22 cellular contexts compared by ENCODE assay signal in genomic region chr3:115562636-115563267, GRCh38.
DNase-seq lines count a peak whose midpoint lies in the region; ATAC-seq and TF ChIP-seq lines count a peak whose summit lies in the region.
"Had no signal": no experiment of that assay in that cellular context is flagged by ENCODE, and none has a peak within 500 bp of the region (broad histone marks: within the 10 kb centered on the region; RNA-seq: fewer than 3 reads in every experiment).

No MANE protein-coding gene starts in this region.

- H3K9me3 Mint-ChIP-seq in activated CD8-positive, alpha-beta memory T cell treated with anti-CD3 and anti-CD28 coated beads, Interleukin-2, amount 10 ng/mL, durations not matched to agents 7 days and 5 days (ENCODE audit: low read depth), result peaks cover 2% of the 10 kb centered on the region
- H3K9me3 Mint-ChIP-seq in activated CD8-positive, alpha-beta T cell treated with anti-CD3 and anti-CD28 coated beads for 36 hours, result no peaks in the 10 kb centered on the region
- H3K9me3 Mint-ChIP-seq in natural killer cell treated with Interleukin-12 subunit alpha and Interleukin-12 subunit beta and Interleukin-15 and Interleukin-18, amount 100 ng/mL, for 72 hours, result no peaks in the 10 kb centered on the region
- H3K9me3 Mint-ChIP-seq: H9 had no signal

- H3K27me3 Mint-ChIP-seq in activated CD8-positive, alpha-beta memory T cell treated with anti-CD3 and anti-CD28 coated beads, Interleukin-2, amount 10 ng/mL, durations not matched to agents 7 days and 5 days, result peaks cover 42% of the 10 kb centered on the region
- peaks cover 18% of the 10 kb centered on the region for H3K27me3 Mint-ChIP-seq in activated CD8-positive, alpha-beta T cell treated with anti-CD3 and anti-CD28 coated beads for 36 hours
- H3K27me3 Mint-ChIP-seq in natural killer cell treated with Interleukin-12 subunit alpha and Interleukin-12 subunit beta and Interleukin-15 and Interleukin-18, amount 100 ng/mL, for 72 hours, result peaks cover 6 to 18% of the 10 kb centered on the region in 2 donors

- H3K4me3 Mint-ChIP-seq in activated CD8-positive, alpha-beta memory T cell treated with anti-CD3 and anti-CD28 coated beads, Interleukin-2, amount 10 ng/mL, durations not matched to agents 7 days and 5 days, result no peak overlapping the region
- H3K4me3 Mint-ChIP-seq in activated CD8-positive, alpha-beta T cell treated with anti-CD3 and anti-CD28 coated beads for 36 hours, result no peak overlapping the region
- peak overlapping the region; percentile 48 for H3K4me3 Mint-ChIP-seq in natural killer cell treated with Interleukin-12 subunit alpha and Interleukin-12 subunit beta and Interleukin-15 and Interleukin-18, amount 100 ng/mL, for 72 hours
- H3K4me3 Mint-ChIP-seq: H9 had no signal

- no peaks in the 10 kb centered on the region for H3K27me3 ChIP-seq in psoas muscle (ENCODE audit: insufficient read depth in 3 of 3, low read length in 2 of 3)

- no peak overlapping the region for H3K27ac ChIP-seq in psoas muscle

- WGBS in psoas muscle, 3 donors, result 81 to 85% (median 82%) methylated on average over 4 of the region's 4 CpGs

- H3K4me1 Mint-ChIP-seq in activated CD8-positive, alpha-beta memory T cell treated with anti-CD3 and anti-CD28 coated beads, Interleukin-2, amount 10 ng/mL, durations not matched to agents 7 days and 5 days, result peaks cover 13% of the 10 kb centered on the region
- H3K4me1 Mint-ChIP-seq in activated CD8-positive, alpha-beta T cell treated with anti-CD3 and anti-CD28 coated beads for 36 hours (ENCODE audit: low read depth), result no peaks in the 10 kb centered on the region
- peaks cover 0 to 5% of the 10 kb centered on the region in 2 donors for H3K4me1 Mint-ChIP-seq in natural killer cell treated with Interleukin-12 subunit alpha and Interleukin-12 subunit beta and Interleukin-15 and Interleukin-18, amount 100 ng/mL, for 72 hours (ENCODE audit: low read depth in 2 of 2)
- H3K4me1 Mint-ChIP-seq: H9 had no signal

- no peaks in the 10 kb centered on the region for H3K36me3 ChIP-seq in psoas muscle (ENCODE audit: insufficient read depth in 1 of 2, low read depth in 1 of 2)
- H3K36me3 ChIP-seq: MG63 had no signal

- DNase-seq in activated CD8-positive, alpha-beta memory T cell treated with anti-CD3 and anti-CD28 coated beads, Interleukin-2, amount 10 ng/mL, durations not matched to agents 7 days and 5 days, result peak; percentile 50
- DNase-seq in activated CD8-positive, alpha-beta memory T cell treated with anti-CD3 and anti-CD28 coated beads for 24 hours, result no peak
- peak; percentile 1 for DNase-seq in activated CD8-positive, alpha-beta T cell treated with anti-CD3 and anti-CD28 coated beads for 36 hours
- no peak for DNase-seq in natural killer cell treated with Interleukin-12 subunit alpha and Interleukin-12 subunit beta and Interleukin-15 and Interleukin-18, amount 100 ng/mL, for 72 hours (ENCODE audit: low spot score)
- no peak for DNase-seq in islet precursor cell
- DNase-seq in psoas muscle, result no peak
- DNase-seq: DMS153; H9; KG1; MG63; NCI-H1105 treated with DMSO at 0.1 percent for 48 hours; NCI-H146; NCI-H2029; NCI-H446 treated with DMSO at 0.1 percent for 48 hours; NCI-H526; NCI-H82; NK-92 treated with Interleukin-12 subunit alpha and Interleukin-12 subunit beta, amount 100 ng/mL, for 24 hours; PC-3; SK-N-SH had no signal

- H3K9me3 ChIP-seq in psoas muscle, result no peaks in the 10 kb centered on the region
- H3K9me3 ChIP-seq: MG63, SK-N-SH had no signal

- H3K36me3 Mint-ChIP-seq in activated CD8-positive, alpha-beta memory T cell treated with anti-CD3 and anti-CD28 coated beads, Interleukin-2, amount 10 ng/mL, durations not matched to agents 7 days and 5 days, result peaks cover 1% of the 10 kb centered on the region
- H3K36me3 Mint-ChIP-seq in activated CD8-positive, alpha-beta T cell treated with anti-CD3 and anti-CD28 coated beads for 36 hours (ENCODE audit: low read depth), result no peaks in the 10 kb centered on the region
- H3K36me3 Mint-ChIP-seq in natural killer cell treated with Interleukin-12 subunit alpha and Interleukin-12 subunit beta and Interleukin-15 and Interleukin-18, amount 100 ng/mL, for 72 hours, result no peaks in the 10 kb centered on the region

- CTCF ChIA-PET in activated CD8-positive, alpha-beta memory T cell treated with anti-CD3 and anti-CD28 coated beads, Interleukin-2, amount 10 ng/mL, durations not matched to agents 7 days and 5 days (lab: Charles Lee), result no interaction called here
- CTCF ChIA-PET in activated CD8-positive, alpha-beta T cell treated with anti-CD3 and anti-CD28 coated beads for 36 hours (lab: Charles Lee), result interaction anchor here (0.8 kb wide), 1 partner anchor 14 kb away, joined by 3 read pairs; no protein-coding TSS in a partner anchor

- ATAC-seq in activated CD8-positive, alpha-beta memory T cell treated with anti-CD3 and anti-CD28 coated beads, Interleukin-2, amount 10 ng/mL, durations not matched to agents 7 days and 5 days, result peak; percentile 81
- ATAC-seq in GM18867 (IDR thresholded peaks at IDR 0.05; ENCODE audit: unreplicated experiment), result peak; percentile 65
- peak; percentile 64 for ATAC-seq in activated CD8-positive, alpha-beta T cell treated with anti-CD3 and anti-CD28 coated beads for 36 hours
- ATAC-seq in natural killer cell treated with Interleukin-12 subunit alpha and Interleukin-12 subunit beta and Interleukin-15 and Interleukin-18, amount 100 ng/mL, for 72 hours, result peak in 1 of 2 donors; percentile 87
- ATAC-seq in GM19324 (IDR thresholded peaks at IDR 0.05; ENCODE audit: low FRiP score, unreplicated experiment), result no peak
- ATAC-seq in psoas muscle, result no peak
- ATAC-seq: GM12878, PC-3 had no signal

- intact Hi-C loops in activated CD8-positive, alpha-beta T cell treated with anti-CD3 and anti-CD28 coated beads for 36 hours (cut with micrococcal nuclease), result no loop called here
- intact Hi-C loops in psoas muscle (cut with DNase I), result no loop called here

- POLR2A ChIA-PET in activated CD8-positive, alpha-beta T cell treated with anti-CD3 and anti-CD28 coated beads for 36 hours (lab: Charles Lee), result no interaction called here

- H3K4me1 ChIP-seq in psoas muscle, result no peaks in the 10 kb centered on the region

- TF ChIP-seq CTCF in activated CD8-positive, alpha-beta T cell treated with anti-CD3 and anti-CD28 coated beads for 36 hours (IDR thresholded peaks at IDR 0.05), result no peak
- no peak for TF ChIP-seq CTCF in psoas muscle (IDR thresholded peaks at IDR 0.05)

- H3K4me3 ChIP-seq in psoas muscle, result no peak overlapping the region
- H3K4me3 ChIP-seq: GM12878, MG63 had no signal

- H3K27ac Mint-ChIP-seq in activated CD8-positive, alpha-beta memory T cell treated with anti-CD3 and anti-CD28 coated beads, Interleukin-2, amount 10 ng/mL, durations not matched to agents 7 days and 5 days, result no peak overlapping the region
- no peak overlapping the region for H3K27ac Mint-ChIP-seq in activated CD8-positive, alpha-beta T cell treated with anti-CD3 and anti-CD28 coated beads for 36 hours
- peak overlapping the region in 1 of 2 donors; percentile 11 for H3K27ac Mint-ChIP-seq in natural killer cell treated with Interleukin-12 subunit alpha and Interleukin-12 subunit beta and Interleukin-15 and Interleukin-18, amount 100 ng/mL, for 72 hours
- H3K27ac Mint-ChIP-seq: H9 had no signal

Comparison
In these comparisons a context has a peak if more than half of its experiments do, and no peak if none do; other contexts are left out.
1. DNase-seq: peak in activated CD8-positive, alpha-beta memory T cell treated with anti-CD3 and anti-CD28 coated beads, Interleukin-2, amount 10 ng/mL, durations not matched to agents 7 days and 5 days (single experiment) and activated CD8-positive, alpha-beta T cell treated with anti-CD3 and anti-CD28 coated beads for 36 hours (single experiment); none in activated CD8-positive, alpha-beta memory T cell treated with anti-CD3 and anti-CD28 coated beads for 24 hours (single experiment), natural killer cell treated with Interleukin-12 subunit alpha and Interleukin-12 subunit beta and Interleukin-15 and Interleukin-18, amount 100 ng/mL, for 72 hours (single experiment), islet precursor cell (single experiment) and psoas muscle (0 of 2).
2. ATAC-seq: peak in activated CD8-positive, alpha-beta memory T cell treated with anti-CD3 and anti-CD28 coated beads, Interleukin-2, amount 10 ng/mL, durations not matched to agents 7 days and 5 days (single experiment), GM18867 (single experiment) and activated CD8-positive, alpha-beta T cell treated with anti-CD3 and anti-CD28 coated beads for 36 hours (single experiment); none in GM19324 (single experiment) and psoas muscle (0 of 4).